In genomic region chr10:14302035-14302434, GRCh38 we compare ENCODE assay signal across 11 cellular contexts. TPM values are rescaled to one million over a fixed set of nuclear protein-coding genes. Genes with fewer than 3 reads are reported as not detected.
A peak's percentile ranks its signal among the peaks of the same experiment; 100 is the strongest.
DNase-seq lines count a peak whose midpoint lies in the region; ATAC-seq and TF ChIP-seq lines count a peak whose summit lies in the region.
"Had no signal": no experiment of that assay in that cellular context is flagged by ENCODE, and none has a peak within 500 bp of the region (broad histone marks: within the 10 kb centered on the region; RNA-seq: fewer than 3 reads in every experiment).

No MANE protein-coding gene starts in this region.

- TF ChIP-seq CTCF in GM23338 (conservative IDR thresholded peaks at IDR 0.05; ENCODE audit: low read depth in 2 of 2): peak; percentile 57 to 64

- no peaks in the 10 kb centered on the region for H4K20me1 ChIP-seq in GM23338 (replicated peaks; ENCODE audit: insufficient read depth)

- H3K4me3 Mint-ChIP-seq in GM23338: no peak overlapping the region
- H3K4me3 Mint-ChIP-seq: activated naive CD4-positive, alpha-beta T cell treated with anti-CD3 and anti-CD28 coated beads, Interleukin-2, amount 10 ng/mL, durations not matched to agents 7 days and 5 days had no signal

- no peak overlapping the region for H3K9ac ChIP-seq in adipocyte (ENCODE audit: low read length)

- no peaks in the 10 kb centered on the region for H3K9me3 Mint-ChIP-seq in GM23338
- H3K9me3 Mint-ChIP-seq: activated naive CD4-positive, alpha-beta T cell treated with anti-CD3 and anti-CD28 coated beads, Interleukin-2, amount 10 ng/mL, durations not matched to agents 7 days and 5 days had no signal

- no peaks in the 10 kb centered on the region for H3K9me3 ChIP-seq in adipocyte (ENCODE audit: control insufficient read depth, low read length)

- ATAC-seq in GM23338 (peak; percentile 69), GM18511 (IDR thresholded peaks at IDR 0.05; ENCODE audit: unreplicated experiment) (no peak), HG02852 (IDR thresholded peaks at IDR 0.05; ENCODE audit: unreplicated experiment) (no peak)

- H3K27ac Mint-ChIP-seq in GM23338: no peak overlapping the region
- H3K27ac Mint-ChIP-seq: activated naive CD4-positive, alpha-beta T cell treated with anti-CD3 and anti-CD28 coated beads, Interleukin-2, amount 10 ng/mL, durations not matched to agents 7 days and 5 days had no signal

- H3K36me3 Mint-ChIP-seq in GM23338 (ENCODE audit: low read depth): no peaks in the 10 kb centered on the region
- H3K36me3 Mint-ChIP-seq: activated naive CD4-positive, alpha-beta T cell treated with anti-CD3 and anti-CD28 coated beads, Interleukin-2, amount 10 ng/mL, durations not matched to agents 7 days and 5 days had no signal

- H3K4me3 ChIP-seq in GM23338 (no peak overlapping the region), adipocyte (ENCODE audit: low read length) (no peak overlapping the region)

- H3K9me2 ChIP-seq in GM23338 (ENCODE audit: insufficient read depth): no peaks in the 10 kb centered on the region

- H3K27ac ChIP-seq in GM23338 (ENCODE audit: low read depth) (no peak overlapping the region), caudate nucleus (ENCODE audit: low read depth, low read length) (no peak overlapping the region)

- peak; percentile 37 for DNase-seq in AG20443 (ENCODE audit: low spot score)
- peak; percentile 68 for DNase-seq in GM23338 (ENCODE audit: low spot score)
- peak; percentile 42 for DNase-seq in adipocyte (ENCODE audit: low read depth)
- DNase-seq in iPS DF 19.7 (ENCODE audit: low read depth, low spot score): peak; percentile 12
- no peak for DNase-seq in caudate nucleus (lab: John Stamatoyannopoulos, UW)
- DNase-seq in kidney glomerular epithelial cell (lab: John Stamatoyannopoulos, UW): no peak
- DNase-seq: activated naive CD4-positive, alpha-beta T cell treated with anti-CD3 and anti-CD28 coated beads, Interleukin-2, amount 10 ng/mL, durations not matched to agents 7 days and 5 days; GDM1; NCI-H446 had no signal

- no peak overlapping the region for H3K4me2 ChIP-seq in GM23338

- no peaks in the 10 kb centered on the region for H3F3A ChIP-seq in GM23338 (replicated peaks; ENCODE audit: low read depth)

- no peak overlapping the region for H2AFZ ChIP-seq in GM23338

- no peaks in the 10 kb centered on the region for H3K4me1 ChIP-seq in GM23338 (ENCODE audit: insufficient read depth)
- no peaks in the 10 kb centered on the region for H3K4me1 ChIP-seq in adipocyte (ENCODE audit: control insufficient read depth, insufficient read depth, low read length)

- peaks cover 3% of the 10 kb centered on the region for H3K27me3 Mint-ChIP-seq in GM23338 (ENCODE audit: insufficient read depth, low read depth, poor library complexity)

- H3K36me3 ChIP-seq in GM23338 (ENCODE audit: insufficient read depth): no peaks in the 10 kb centered on the region
- H3K36me3 ChIP-seq in adipocyte (ENCODE audit: control insufficient read depth, insufficient read depth, low read length, severe bottlenecking): no peaks in the 10 kb centered on the region

- H3K4me1 Mint-ChIP-seq in GM23338: no peaks in the 10 kb centered on the region
- H3K4me1 Mint-ChIP-seq: activated naive CD4-positive, alpha-beta T cell treated with anti-CD3 and anti-CD28 coated beads, Interleukin-2, amount 10 ng/mL, durations not matched to agents 7 days and 5 days had no signal

- H3K27me3 ChIP-seq in GM23338 (ENCODE audit: insufficient read depth) (no peaks in the 10 kb centered on the region), adipocyte (replicated peaks; ENCODE audit: control insufficient read depth, insufficient read depth, low read length) (peaks cover 67% of the 10 kb centered on the region)

- no peaks in the 10 kb centered on the region for H3K79me2 ChIP-seq in GM23338 (replicated peaks; ENCODE audit: insufficient read depth)

TF ChIP-seq in GM23338, 12 proteins besides CTCF, POLR2A, EP300 and RAD21:
- TF ChIP-seq JUNB (IDR thresholded peaks at IDR 0.05; ENCODE audit: unreplicated experiment): no peak

RNA-seq across cellular contexts. Expression of gene FRMD4A, which starts 28.7 kb away (rescaled TPM):
- 18.3 and 20.1 TPM in 2 replicates for total RNA-seq in GM23338 (2014; rRNA removed; shearing (Covaris generic))
- 8.9 and 14.0 TPM in 2 replicates for polyA plus RNA-seq in GM23338 (2016; fragmentation: Nextera tagmentation; extraction: Ambion mirVana)

Comparison
In these comparisons a context has a peak if more than half of its experiments do, and no peak if none do; other contexts are left out.
1. DNase-seq: peak in AG20443 (single experiment), GM23338 (single experiment), adipocyte (single experiment) and iPS DF 19.7 (single experiment); none in caudate nucleus (0 of 61) and kidney glomerular epithelial cell (single experiment).